ENCODE assay signal across 1 cellular context in the genomic region with DNA sequence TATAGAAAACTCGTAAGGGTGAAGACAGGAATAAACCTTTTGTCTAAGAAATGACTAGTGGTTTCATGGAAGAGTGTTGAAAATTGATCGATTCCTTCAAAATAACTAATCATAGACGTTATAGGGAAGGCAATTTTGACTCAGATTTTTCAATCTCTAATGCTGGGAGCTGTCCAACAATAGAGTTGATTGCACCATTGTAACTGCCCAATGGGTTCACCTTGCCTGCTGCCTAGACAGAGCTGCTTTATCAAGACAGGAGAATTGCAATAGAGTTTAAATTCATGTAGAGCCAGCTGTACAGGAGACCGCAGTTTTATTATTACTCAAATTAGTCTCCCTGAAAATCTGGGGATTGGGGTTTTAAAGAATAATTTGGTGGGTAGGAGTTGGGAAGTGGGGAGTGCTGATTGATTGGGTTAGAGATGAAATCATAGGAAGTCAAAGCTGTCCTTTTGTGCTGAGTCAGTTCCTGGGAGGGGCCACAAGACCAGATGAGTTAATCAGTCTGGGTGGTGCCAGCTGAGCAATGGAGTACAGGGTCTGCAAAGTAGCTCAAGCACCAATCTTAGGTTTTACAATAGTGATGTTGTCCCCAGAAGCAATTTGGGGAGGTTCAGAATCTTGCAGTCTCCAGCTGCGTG.
TF ChIP-seq lines count a peak whose summit lies in the region.

No MANE protein-coding gene starts in this region.

TF ChIP-seq in H1, 55 proteins besides CTCF, POLR2A, EP300 and RAD21:
- TF ChIP-seq, protein P1, sequence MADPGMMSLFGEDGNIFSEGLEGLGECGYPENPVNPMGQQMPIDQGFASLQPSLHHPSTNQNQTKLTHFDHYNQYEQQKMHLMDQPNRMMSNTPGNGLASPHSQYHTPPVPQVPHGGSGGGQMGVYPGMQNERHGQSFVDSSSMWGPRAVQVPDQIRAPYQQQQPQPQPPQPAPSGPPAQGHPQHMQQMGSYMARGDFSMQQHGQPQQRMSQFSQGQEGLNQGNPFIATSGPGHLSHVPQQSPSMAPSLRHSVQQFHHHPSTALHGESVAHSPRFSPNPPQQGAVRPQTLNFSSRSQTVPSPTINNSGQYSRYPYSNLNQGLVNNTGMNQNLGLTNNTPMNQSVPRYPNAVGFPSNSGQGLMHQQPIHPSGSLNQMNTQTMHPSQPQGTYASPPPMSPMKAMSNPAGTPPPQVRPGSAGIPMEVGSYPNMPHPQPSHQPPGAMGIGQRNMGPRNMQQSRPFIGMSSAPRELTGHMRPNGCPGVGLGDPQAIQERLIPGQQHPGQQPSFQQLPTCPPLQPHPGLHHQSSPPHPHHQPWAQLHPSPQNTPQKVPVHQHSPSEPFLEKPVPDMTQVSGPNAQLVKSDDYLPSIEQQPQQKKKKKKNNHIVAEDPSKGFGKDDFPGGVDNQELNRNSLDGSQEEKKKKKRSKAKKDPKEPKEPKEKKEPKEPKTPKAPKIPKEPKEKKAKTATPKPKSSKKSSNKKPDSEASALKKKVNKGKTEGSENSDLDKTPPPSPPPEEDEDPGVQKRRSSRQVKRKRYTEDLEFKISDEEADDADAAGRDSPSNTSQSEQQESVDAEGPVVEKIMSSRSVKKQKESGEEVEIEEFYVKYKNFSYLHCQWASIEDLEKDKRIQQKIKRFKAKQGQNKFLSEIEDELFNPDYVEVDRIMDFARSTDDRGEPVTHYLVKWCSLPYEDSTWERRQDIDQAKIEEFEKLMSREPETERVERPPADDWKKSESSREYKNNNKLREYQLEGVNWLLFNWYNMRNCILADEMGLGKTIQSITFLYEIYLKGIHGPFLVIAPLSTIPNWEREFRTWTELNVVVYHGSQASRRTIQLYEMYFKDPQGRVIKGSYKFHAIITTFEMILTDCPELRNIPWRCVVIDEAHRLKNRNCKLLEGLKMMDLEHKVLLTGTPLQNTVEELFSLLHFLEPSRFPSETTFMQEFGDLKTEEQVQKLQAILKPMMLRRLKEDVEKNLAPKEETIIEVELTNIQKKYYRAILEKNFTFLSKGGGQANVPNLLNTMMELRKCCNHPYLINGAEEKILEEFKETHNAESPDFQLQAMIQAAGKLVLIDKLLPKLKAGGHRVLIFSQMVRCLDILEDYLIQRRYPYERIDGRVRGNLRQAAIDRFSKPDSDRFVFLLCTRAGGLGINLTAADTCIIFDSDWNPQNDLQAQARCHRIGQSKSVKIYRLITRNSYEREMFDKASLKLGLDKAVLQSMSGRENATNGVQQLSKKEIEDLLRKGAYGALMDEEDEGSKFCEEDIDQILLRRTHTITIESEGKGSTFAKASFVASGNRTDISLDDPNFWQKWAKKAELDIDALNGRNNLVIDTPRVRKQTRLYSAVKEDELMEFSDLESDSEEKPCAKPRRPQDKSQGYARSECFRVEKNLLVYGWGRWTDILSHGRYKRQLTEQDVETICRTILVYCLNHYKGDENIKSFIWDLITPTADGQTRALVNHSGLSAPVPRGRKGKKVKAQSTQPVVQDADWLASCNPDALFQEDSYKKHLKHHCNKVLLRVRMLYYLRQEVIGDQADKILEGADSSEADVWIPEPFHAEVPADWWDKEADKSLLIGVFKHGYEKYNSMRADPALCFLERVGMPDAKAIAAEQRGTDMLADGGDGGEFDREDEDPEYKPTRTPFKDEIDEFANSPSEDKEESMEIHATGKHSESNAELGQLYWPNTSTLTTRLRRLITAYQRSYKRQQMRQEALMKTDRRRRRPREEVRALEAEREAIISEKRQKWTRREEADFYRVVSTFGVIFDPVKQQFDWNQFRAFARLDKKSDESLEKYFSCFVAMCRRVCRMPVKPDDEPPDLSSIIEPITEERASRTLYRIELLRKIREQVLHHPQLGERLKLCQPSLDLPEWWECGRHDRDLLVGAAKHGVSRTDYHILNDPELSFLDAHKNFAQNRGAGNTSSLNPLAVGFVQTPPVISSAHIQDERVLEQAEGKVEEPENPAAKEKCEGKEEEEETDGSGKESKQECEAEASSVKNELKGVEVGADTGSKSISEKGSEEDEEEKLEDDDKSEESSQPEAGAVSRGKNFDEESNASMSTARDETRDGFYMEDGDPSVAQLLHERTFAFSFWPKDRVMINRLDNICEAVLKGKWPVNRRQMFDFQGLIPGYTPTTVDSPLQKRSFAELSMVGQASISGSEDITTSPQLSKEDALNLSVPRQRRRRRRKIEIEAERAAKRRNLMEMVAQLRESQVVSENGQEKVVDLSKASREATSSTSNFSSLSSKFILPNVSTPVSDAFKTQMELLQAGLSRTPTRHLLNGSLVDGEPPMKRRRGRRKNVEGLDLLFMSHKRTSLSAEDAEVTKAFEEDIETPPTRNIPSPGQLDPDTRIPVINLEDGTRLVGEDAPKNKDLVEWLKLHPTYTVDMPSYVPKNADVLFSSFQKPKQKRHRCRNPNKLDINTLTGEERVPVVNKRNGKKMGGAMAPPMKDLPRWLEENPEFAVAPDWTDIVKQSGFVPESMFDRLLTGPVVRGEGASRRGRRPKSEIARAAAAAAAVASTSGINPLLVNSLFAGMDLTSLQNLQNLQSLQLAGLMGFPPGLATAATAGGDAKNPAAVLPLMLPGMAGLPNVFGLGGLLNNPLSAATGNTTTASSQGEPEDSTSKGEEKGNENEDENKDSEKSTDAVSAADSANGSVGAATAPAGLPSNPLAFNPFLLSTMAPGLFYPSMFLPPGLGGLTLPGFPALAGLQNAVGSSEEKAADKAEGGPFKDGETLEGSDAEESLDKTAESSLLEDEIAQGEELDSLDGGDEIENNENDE (IDR thresholded peaks at IDR 0.05; ENCODE audit: insufficient replicate concordance, low read length), result no peak
- TF ChIP-seq HDAC2 (IDR thresholded peaks at IDR 0.05; ENCODE audit: borderline replicate concordance in 1 of 2, low read depth in 2 of 2, low read length in 2 of 2), result no peak
- TF ChIP-seq MAFK (IDR thresholded peaks at IDR 0.05; ENCODE audit: low read depth, low read length), result peak; percentile 31; the same call in 1 of the 2 replicates
- TF ChIP-seq, protein P2, sequence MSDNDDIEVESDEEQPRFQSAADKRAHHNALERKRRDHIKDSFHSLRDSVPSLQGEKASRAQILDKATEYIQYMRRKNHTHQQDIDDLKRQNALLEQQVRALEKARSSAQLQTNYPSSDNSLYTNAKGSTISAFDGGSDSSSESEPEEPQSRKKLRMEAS (IDR thresholded peaks at IDR 0.05), result no peak
- no peak for TF ChIP-seq CTBP2 (IDR thresholded peaks at IDR 0.05; ENCODE audit: borderline replicate concordance, insufficient read depth, insufficient read length, low read length)
- TF ChIP-seq, protein P3, sequence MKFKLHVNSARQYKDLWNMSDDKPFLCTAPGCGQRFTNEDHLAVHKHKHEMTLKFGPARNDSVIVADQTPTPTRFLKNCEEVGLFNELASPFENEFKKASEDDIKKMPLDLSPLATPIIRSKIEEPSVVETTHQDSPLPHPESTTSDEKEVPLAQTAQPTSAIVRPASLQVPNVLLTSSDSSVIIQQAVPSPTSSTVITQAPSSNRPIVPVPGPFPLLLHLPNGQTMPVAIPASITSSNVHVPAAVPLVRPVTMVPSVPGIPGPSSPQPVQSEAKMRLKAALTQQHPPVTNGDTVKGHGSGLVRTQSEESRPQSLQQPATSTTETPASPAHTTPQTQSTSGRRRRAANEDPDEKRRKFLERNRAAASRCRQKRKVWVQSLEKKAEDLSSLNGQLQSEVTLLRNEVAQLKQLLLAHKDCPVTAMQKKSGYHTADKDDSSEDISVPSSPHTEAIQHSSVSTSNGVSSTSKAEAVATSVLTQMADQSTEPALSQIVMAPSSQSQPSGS (IDR thresholded peaks at IDR 0.05; ENCODE audit: low read length), result no peak
- no peak for TF ChIP-seq TAF7 (optimal IDR thresholded peaks at IDR 0.05; ENCODE audit: borderline replicate concordance, low read depth, low read length)
- peak; percentile 45; the same call in 1 of the 2 replicates for TF ChIP-seq BACH1 (IDR thresholded peaks at IDR 0.05; ENCODE audit: low read length)
